11 cellular contexts compared by ENCODE assay signal in genomic region chr1:183783896-183784637, GRCh38. TPM values are rescaled to one million over a fixed set of nuclear protein-coding genes. Genes with fewer than 3 reads are reported as not detected.
DNase-seq lines count a peak whose midpoint lies in the region; TF ChIP-seq lines count a peak whose summit lies in the region.
"Had no signal": no experiment of that assay in that cellular context is flagged by ENCODE, and none has a peak within 500 bp of the region (broad histone marks: within the 10 kb centered on the region; RNA-seq: fewer than 3 reads in every experiment).

No MANE protein-coding gene starts in this region.

- H3K27me3 ChIP-seq in parathyroid adenoma (ENCODE audit: control insufficient read depth, insufficient read depth, low read length): no peaks in the 10 kb centered on the region
- H3K27me3 ChIP-seq in endodermal cell (ENCODE audit: control insufficient read depth, insufficient read depth, low read length, poor library complexity, severe bottlenecking): peaks cover 5% of the 10 kb centered on the region

- no peaks in the 10 kb centered on the region for H3K4me1 ChIP-seq in parathyroid adenoma
- no peaks in the 10 kb centered on the region for H3K4me1 ChIP-seq in endodermal cell (ENCODE audit: control insufficient read depth, insufficient read depth, low read length)

- H3K27ac Mint-ChIP-seq in endodermal cell: no peak overlapping the region
- H3K27ac Mint-ChIP-seq: effector memory CD8-positive, alpha-beta T cell had no signal

- peak overlapping the region; percentile 40 for H3K4me2 ChIP-seq in parathyroid adenoma (ENCODE audit: low read length)

- no peak overlapping the region for H3K4me3 Mint-ChIP-seq in endodermal cell
- H3K4me3 Mint-ChIP-seq: effector memory CD8-positive, alpha-beta T cell had no signal

- no peak overlapping the region for H3K4me3 ChIP-seq in parathyroid adenoma (ENCODE audit: low read depth, low read length)
- no peak overlapping the region for H3K4me3 ChIP-seq in endodermal cell (ENCODE audit: low read length)
- H3K4me3 ChIP-seq: K562, lung had no signal

- H3K4me1 Mint-ChIP-seq in endodermal cell: peaks cover 14% of the 10 kb centered on the region

- no peak overlapping the region for H3K9ac ChIP-seq in parathyroid adenoma
- no peak overlapping the region for H3K9ac ChIP-seq in endodermal cell (ENCODE audit: extremely low read depth, low read length, poor library complexity, severe bottlenecking)

- H3K9me3 Mint-ChIP-seq in endodermal cell: no peaks in the 10 kb centered on the region
- H3K9me3 Mint-ChIP-seq: effector memory CD8-positive, alpha-beta T cell had no signal

- no peaks in the 10 kb centered on the region for H3K79me2 ChIP-seq in parathyroid adenoma

- H3K27ac ChIP-seq in parathyroid adenoma (no peak overlapping the region), endodermal cell (ENCODE audit: low read depth, low read length) (no peak overlapping the region)

- TF ChIP-seq CTCF in parathyroid adenoma (IDR thresholded peaks at IDR 0.05) (no peak), endodermal cell (conservative IDR thresholded peaks at IDR 0.05) (no peak)

- no peaks in the 10 kb centered on the region for H3K36me3 Mint-ChIP-seq in endodermal cell (ENCODE audit: low read depth)

- H3K36me3 ChIP-seq in parathyroid adenoma (ENCODE audit: control insufficient read depth, insufficient read depth, low read length) (no peaks in the 10 kb centered on the region), endodermal cell (ENCODE audit: control insufficient read depth, insufficient read depth, low read length) (no peaks in the 10 kb centered on the region)

- WGBS in endodermal cell (ENCODE audit: insufficient coverage in 1 of 2, insufficient read length in 1 of 2), 2 experiments: 94 to 100% methylated on average over 5 to 6 of the region's 6 CpGs

- DNase-seq in C1 segment of cervical spinal cord (lab: John Stamatoyannopoulos, UW): peak in 10 of 14 donors; percentile 2 to 72 (median 31)
- peak; percentile 96 for DNase-seq in NCI-H446 treated with DMSO at 0.1 percent for 48 hours (lab: John Stamatoyannopoulos, UW)
- peak; percentile 52 for DNase-seq in fibroblast of peridontal ligament (ENCODE audit: extremely low read depth)
- no peak for DNase-seq in central memory CD4-positive, alpha-beta T cell
- no peak for DNase-seq in NCI-H510A (lab: John Stamatoyannopoulos, UW)
- no peak for DNase-seq in endodermal cell
- DNase-seq in effector CD4-positive, alpha-beta T cell: no peak
- DNase-seq: effector memory CD8-positive, alpha-beta T cell had no signal

- H3K9me3 ChIP-seq in parathyroid adenoma (ENCODE audit: control insufficient read depth, low read length) (no peaks in the 10 kb centered on the region), endodermal cell (ENCODE audit: control insufficient read depth, low read length) (no peaks in the 10 kb centered on the region)

- no peak overlapping the region for H2AFZ ChIP-seq in parathyroid adenoma

- H3K27me3 Mint-ChIP-seq in endodermal cell (ENCODE audit: insufficient read depth): no peaks in the 10 kb centered on the region

RNA-seq across cellular contexts. Expression of gene RGL1, which starts 20.9 kb away (rescaled TPM):
- total RNA-seq in endodermal cell: 1 to 10 TPM in 1 of 2 donors, under 1 TPM in 1; 0.15 to 2.6 TPM
- polyA plus RNA-seq in endodermal cell (2013, experiment 1 of 2): 12.9 TPM
- polyA plus RNA-seq in endodermal cell (2013, experiment 2 of 2): 15.7 TPM

Comparison
In these comparisons a context has a peak if more than half of its experiments do, and no peak if none do; other contexts are left out.
1. DNase-seq: peak in C1 segment of cervical spinal cord (10 of 14), NCI-H446 treated with DMSO at 0.1 percent for 48 hours (single experiment) and fibroblast of peridontal ligament (single experiment); none in central memory CD4-positive, alpha-beta T cell (single experiment), NCI-H510A (single experiment), endodermal cell (single experiment) and effector CD4-positive, alpha-beta T cell (single experiment).